Comparison of ENCODE assay signal across 15 cellular contexts in the genomic region with DNA sequence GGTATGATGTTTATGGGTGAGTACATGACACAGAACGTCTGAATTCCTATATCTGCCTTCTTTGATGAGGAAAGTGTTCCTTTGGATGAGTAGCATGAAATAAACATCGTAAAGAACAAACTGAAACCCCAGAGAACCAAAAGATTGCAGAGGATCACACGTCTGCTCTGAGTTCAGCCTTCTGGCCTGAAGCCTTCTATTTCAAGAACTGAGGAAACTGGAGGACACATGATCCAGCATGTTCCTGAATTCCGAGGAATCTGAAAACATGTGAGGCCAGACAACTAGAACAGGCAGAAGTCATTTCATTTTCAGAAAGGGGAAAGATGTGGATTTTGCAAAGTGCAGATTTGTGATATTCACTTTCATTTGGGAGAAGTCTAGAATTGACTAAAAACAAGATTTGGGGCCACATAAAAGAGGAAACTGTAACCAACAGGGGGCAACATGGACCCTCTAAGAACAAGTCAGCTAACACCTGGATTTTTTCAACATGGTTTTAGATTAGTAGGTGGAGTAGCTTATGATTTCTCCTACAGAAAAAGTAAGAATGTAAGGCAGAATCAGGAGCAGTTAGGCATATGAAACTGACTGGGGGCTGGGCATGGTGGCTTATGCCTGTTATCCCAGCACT. TPM values are rescaled to one million over a fixed set of nuclear protein-coding genes. Genes with fewer than 3 reads are reported as not detected.
A peak's percentile ranks its signal among the peaks of the same experiment; 100 is the strongest.
DNase-seq lines count a peak whose midpoint lies in the region; ATAC-seq, FAIRE-seq and TF ChIP-seq lines count a peak whose summit lies in the region.
"Had no signal": no experiment of that assay in that cellular context is flagged by ENCODE, and none has a peak within 500 bp of the region (broad histone marks: within the 10 kb centered on the region; RNA-seq: fewer than 3 reads in every experiment).

No MANE protein-coding gene starts in this region.

- DNase-seq in HepG2 (ENCODE audit: low spot score) (no peak), right lobe of liver (no peak), foreskin keratinocyte (peak in 1 of 2 donors; percentile 59), NCI-H748 treated with DMSO at 0.1 percent for 48 hours (lab: John Stamatoyannopoulos, UW) (no peak)
- no peak for DNase-seq in activated CD8-positive, alpha-beta memory T cell treated with anti-CD3 and anti-CD28 coated beads, Interleukin-2, amount 50 U/mL, for 48 hours
- no peak for DNase-seq in activated CD4-positive, alpha-beta T cell treated with anti-CD3 and anti-CD28 coated beads for 48 hours
- DNase-seq: ACHN; activated naive CD4-positive, alpha-beta T cell treated with anti-CD3 and anti-CD28 coated beads, Interleukin-2, amount 10 ng/mL, durations not matched to agents 7 days and 5 days; Calu3; lower lobe of right lung; occipital lobe had no signal

- H2AFZ ChIP-seq in HepG2 (ENCODE audit: low read length) (no peak overlapping the region), SU-DHL-6 (ENCODE audit: low read depth, low read length, severe bottlenecking) (peak overlapping the region; percentile 42)

- H3K4me1 ChIP-seq in HepG2 (ENCODE audit: insufficient read depth, low read length) (peaks cover 7% of the 10 kb centered on the region), right lobe of liver (no peaks in the 10 kb centered on the region), foreskin keratinocyte (peaks cover 6% of the 10 kb centered on the region)
- H3K4me1 ChIP-seq: lower lobe of right lung had no signal

- H3K9me3 ChIP-seq in HepG2 (ENCODE audit: low read length) (no peaks in the 10 kb centered on the region), right lobe of liver (no peaks in the 10 kb centered on the region), SU-DHL-6 (ENCODE audit: insufficient read depth, low read length) (no peaks in the 10 kb centered on the region)
- H3K9me3 ChIP-seq: lower lobe of right lung had no signal

- CTCF ChIA-PET in HepG2 (lab: Yijun Ruan, JAX; ENCODE audit: low intra/inter-chr PET ratio, low total read pairs), result no interaction called here

- FAIRE-seq in HepG2 (lab: Jason Lieb, UNC), result no peak

- H3K79me2 ChIP-seq in HepG2 (ENCODE audit: insufficient read depth, low read length) (no peaks in the 10 kb centered on the region), SU-DHL-6 (ENCODE audit: insufficient read depth, low read length) (no peaks in the 10 kb centered on the region)

- TF ChIP-seq POLR2A in HepG2 (IDR thresholded peaks at IDR 0.05; ENCODE audit: insufficient read depth in 1 of 2, low read depth in 2 of 2, low read length in 2 of 2), result no peak
- TF ChIP-seq POLR2A in right lobe of liver (IDR thresholded peaks at IDR 0.05), result no peak

- in situ Hi-C loops in HepG2 (cut with HindIII; ENCODE audit: extremely low pct_ligation_motif_present, low pct_unique_long_range_greater_than_20kb), result no loop called here

- H4K20me1 ChIP-seq in HepG2 (ENCODE audit: insufficient read depth, low read length) (no peaks in the 10 kb centered on the region), SU-DHL-6 (ENCODE audit: low read depth, low read length) (no peaks in the 10 kb centered on the region)

- POLR2A ChIA-PET in HepG2 (lab: Yijun Ruan, JAX), result no interaction called here

- H3K27ac ChIP-seq in HepG2 (ENCODE audit: extremely low read length, insufficient read depth, low read length) (no peak overlapping the region), right lobe of liver (no peak overlapping the region), SU-DHL-6 (ENCODE audit: low read depth, low read length) (no peak overlapping the region), foreskin keratinocyte (no peak overlapping the region)
- H3K27ac ChIP-seq: cardiac muscle cell, lower lobe of right lung had no signal

- TF ChIP-seq RAD21 in HepG2 (CRISPR knock-in tag; IDR thresholded peaks at IDR 0.05), result no peak

- no peak overlapping the region for H3K4me2 ChIP-seq in HepG2 (ENCODE audit: low read depth, low read length)
- H3K4me2 ChIP-seq in SU-DHL-6 (ENCODE audit: low read depth, low read length, poor library complexity, severe bottlenecking), result no peak overlapping the region

- no peaks in the 10 kb centered on the region for H3K9me2 ChIP-seq in SU-DHL-6 (replicated peaks; ENCODE audit: insufficient read depth, low read length)

- no peak overlapping the region for H3K4me3 ChIP-seq in HepG2 (replicated peaks in 1 of 3; ENCODE audit: insufficient read depth in 1 of 3, low read depth in 2 of 3, low read length in 3 of 3)
- no peak overlapping the region for H3K4me3 ChIP-seq in right lobe of liver
- no peak overlapping the region for H3K4me3 ChIP-seq in SU-DHL-6 (ENCODE audit: insufficient read depth, low read length, poor library complexity, severe bottlenecking)
- H3K4me3 ChIP-seq: cardiac muscle cell, lower lobe of right lung had no signal

- no peaks in the 10 kb centered on the region for H3K36me3 ChIP-seq in HepG2 (replicated peaks in 1 of 2; ENCODE audit: control insufficient read depth in 1 of 2, insufficient read depth in 2 of 2, low read length in 2 of 2)
- H3K36me3 ChIP-seq in right lobe of liver, result no peaks in the 10 kb centered on the region
- no peaks in the 10 kb centered on the region for H3K36me3 ChIP-seq in SU-DHL-6 (ENCODE audit: low read length)
- H3K36me3 ChIP-seq: cardiac muscle cell, lower lobe of right lung had no signal

- H3K27me3 ChIP-seq in HepG2 (ENCODE audit: control insufficient read depth in 1 of 2, insufficient read depth in 2 of 2, low read length in 2 of 2) (peaks cover 0 to 6% of the 10 kb centered on the region in 2 experiments; a peak in 2 of 5 replicates), right lobe of liver (no peaks in the 10 kb centered on the region), SU-DHL-6 (ENCODE audit: low read length) (no peaks in the 10 kb centered on the region), foreskin keratinocyte (no peaks in the 10 kb centered on the region)
- H3K27me3 ChIP-seq: cardiac muscle cell had no signal

- no peak overlapping the region for H3K9ac ChIP-seq in HepG2 (ENCODE audit: insufficient read depth, low read depth, low read length)
- H3K9ac ChIP-seq in SU-DHL-6 (ENCODE audit: low read length), result no peak overlapping the region

- intact Hi-C loops in HepG2 (cut with micrococcal nuclease; ENCODE audit: unreplicated experiment), result no loop called here
- intact Hi-C loops in right lobe of liver (cut with DNase I), result no loop called here

- H3F3A ChIP-seq in SU-DHL-6 (ENCODE audit: insufficient read depth), result no peaks in the 10 kb centered on the region

- TF ChIP-seq EP300 in HepG2 (IDR thresholded peaks at IDR 0.05; ENCODE audit: low read depth in 2 of 2, low read length in 2 of 2) (no peak), HepG2 (CRISPR knock-in tag; IDR thresholded peaks at IDR 0.05; ENCODE audit: borderline replicate concordance) (no peak)

- ATAC-seq in HepG2 (no peak), right lobe of liver (no peak), foreskin keratinocyte (peak; percentile 14), HG03039 (IDR thresholded peaks at IDR 0.05; ENCODE audit: unreplicated experiment) (no peak)
- ATAC-seq: lower lobe of right lung, SK-N-SH treated with all-trans-retinoic acid at 6 μM for 48 hours had no signal

- WGBS in HepG2 (ENCODE audit: low lambda C conversion rate), result 20% methylated on average over 4 of the region's 4 CpGs
- WGBS in right lobe of liver (ENCODE audit: insufficient coverage, low coverage, low lambda C conversion rate, missing lambda C conversion rate), result 53% methylated on average over 4 of the region's 4 CpGs

- TF ChIP-seq CTCF in HepG2 (CRISPR knock-in tag; IDR thresholded peaks at IDR 0.05), result no peak
- TF ChIP-seq CTCF in right lobe of liver (IDR thresholded peaks at IDR 0.05), result no peak
- peak; percentile 22 for TF ChIP-seq CTCF in SU-DHL-6 (IDR thresholded peaks at IDR 0.05; ENCODE audit: insufficient read depth, low read length, poor library complexity, severe bottlenecking)
- peak; percentile 33 for TF ChIP-seq CTCF in foreskin keratinocyte (conservative IDR thresholded peaks at IDR 0.05)

- BruUV-seq in HepG2 (replicated peaks; lab: Mats Ljungman, UMichigan), result no TSS peak

RNA-seq across cellular contexts. Expression of a gene that starts 8.3 kb away (rescaled TPM):
- total RNA-seq in HepG2 (2016; rRNA removed; fragmentation: Illumina TruSeq; extraction: Trizol), result not detected in 2 replicates
- total RNA-seq in HepG2 (2016; cell fraction: cytosol; rRNA removed; fragmentation: Illumina TruSeq; extraction: Trizol; ENCODE audit: low read depth), result not detected in 2 replicates
- total RNA-seq in HepG2 (2016; cell fraction: insoluble cytoplasmic fraction; rRNA removed; fragmentation: Illumina TruSeq; extraction: Trizol), result not detected in 2 replicates
- total RNA-seq in HepG2 (2016; cell fraction: membrane; rRNA removed; fragmentation: Illumina TruSeq; extraction: Trizol), result not detected in 2 replicates
- not detected in 2 replicates for total RNA-seq in HepG2 (2016; cell fraction: nucleus; rRNA removed; fragmentation: Illumina TruSeq; extraction: Trizol)
- not detected in 2 replicates for polyA plus RNA-seq in HepG2 (2011; rRNA removed)
- not detected in 2 replicates for polyA plus RNA-seq in HepG2 (2011; cell fraction: cytosol; rRNA removed)
- not detected in 2 replicates for polyA plus RNA-seq in HepG2 (2011; cell fraction: nucleus; rRNA removed)
- not detected in 2 replicates for polyA plus RNA-seq in HepG2 (2012)
- polyA plus RNA-seq in HepG2 (2016; cell fraction: cytosol; fragmentation: Illumina TruSeq; extraction: Trizol; ENCODE audit: low read depth), result not detected in 2 replicates
- polyA plus RNA-seq in HepG2 (2016; cell fraction: insoluble cytoplasmic fraction; fragmentation: Illumina TruSeq; extraction: Trizol; ENCODE audit: low read depth), result not detected in 2 replicates
- polyA plus RNA-seq in HepG2 (2016; cell fraction: membrane; fragmentation: Illumina TruSeq; extraction: Trizol; ENCODE audit: low read depth), result not detected in 2 replicates
- not detected in 2 replicates for polyA plus RNA-seq in HepG2 (2016; cell fraction: nucleus; fragmentation: Illumina TruSeq; extraction: Trizol; ENCODE audit: insufficient read depth, low read depth)
- not detected in 2 replicates for polyA minus RNA-seq in HepG2 (2011; rRNA and poly(A)+ RNA removed; ENCODE audit: low replicate concordance)
- not detected in 2 replicates for polyA minus RNA-seq in HepG2 (2011; cell fraction: cytosol; rRNA and poly(A)+ RNA removed)
- polyA minus RNA-seq in HepG2 (2011; cell fraction: nucleus; rRNA and poly(A)+ RNA removed), result not detected in 2 replicates
- not detected for total RNA-seq in right lobe of liver
- total RNA-seq in foreskin keratinocyte, result not detected in 2 replicates
- not detected in 2 replicates for polyA plus RNA-seq in foreskin keratinocyte
- total RNA-seq: Calu3, cardiac muscle cell, lower lobe of right lung, occipital lobe had no signal
- polyA plus RNA-seq: cardiac muscle cell had no signal

RNA-seq across cellular contexts. Expression of a gene that starts 16.2 kb away (rescaled TPM):
- 18.6 and 25.6 TPM in 2 replicates for total RNA-seq in HepG2 (2016; rRNA removed; fragmentation: Illumina TruSeq; extraction: Trizol)
- total RNA-seq in HepG2 (2016; cell fraction: cytosol; rRNA removed; fragmentation: Illumina TruSeq; extraction: Trizol; ENCODE audit: low read depth), result 3.5 and 5.6 TPM in 2 replicates
- 21.3 and 24.8 TPM in 2 replicates for total RNA-seq in HepG2 (2016; cell fraction: insoluble cytoplasmic fraction; rRNA removed; fragmentation: Illumina TruSeq; extraction: Trizol)
- total RNA-seq in HepG2 (2016; cell fraction: membrane; rRNA removed; fragmentation: Illumina TruSeq; extraction: Trizol), result 11.1 and 12.6 TPM in 2 replicates
- 15.2 and 16.8 TPM in 2 replicates for total RNA-seq in HepG2 (2016; cell fraction: nucleus; rRNA removed; fragmentation: Illumina TruSeq; extraction: Trizol)
- 39.3 and 44.7 TPM in 2 replicates for polyA plus RNA-seq in HepG2 (2011; rRNA removed)
- 24.9 and 37.3 TPM in 2 replicates for polyA plus RNA-seq in HepG2 (2011; cell fraction: cytosol; rRNA removed)
- polyA plus RNA-seq in HepG2 (2011; cell fraction: nucleus; rRNA removed), result 13.9 and 20.2 TPM in 2 replicates
- 33.7 and 40.2 TPM in 2 replicates for polyA plus RNA-seq in HepG2 (2012)
- polyA plus RNA-seq in HepG2 (2016; cell fraction: cytosol; fragmentation: Illumina TruSeq; extraction: Trizol; ENCODE audit: low read depth), result 5.9 and 6.2 TPM in 2 replicates
- 38.4 and 41.7 TPM in 2 replicates for polyA plus RNA-seq in HepG2 (2016; cell fraction: insoluble cytoplasmic fraction; fragmentation: Illumina TruSeq; extraction: Trizol; ENCODE audit: low read depth)
- polyA plus RNA-seq in HepG2 (2016; cell fraction: membrane; fragmentation: Illumina TruSeq; extraction: Trizol; ENCODE audit: low read depth), result 10.7 and 12.9 TPM in 2 replicates
- polyA plus RNA-seq in HepG2 (2016; cell fraction: nucleus; fragmentation: Illumina TruSeq; extraction: Trizol; ENCODE audit: insufficient read depth, low read depth), result 40.1 and 43.4 TPM in 2 replicates
- 17.6 and 19.0 TPM in 2 replicates for polyA minus RNA-seq in HepG2 (2011; rRNA and poly(A)+ RNA removed; ENCODE audit: low replicate concordance)
- 16.9 and 17.8 TPM in 2 replicates for polyA minus RNA-seq in HepG2 (2011; cell fraction: cytosol; rRNA and poly(A)+ RNA removed)
- polyA minus RNA-seq in HepG2 (2011; cell fraction: nucleus; rRNA and poly(A)+ RNA removed), result 26.4 and 33.3 TPM in 2 replicates
- total RNA-seq in right lobe of liver, result 10 to 100 TPM; 10.7 to 26.6 (median 18.1) TPM
- 22.7 and 22.9 TPM in 2 replicates for total RNA-seq in foreskin keratinocyte
- polyA plus RNA-seq in foreskin keratinocyte, result 27.5 and 31.4 TPM in 2 replicates

RNA-seq across cellular contexts. Expression of a gene that starts 23.3 kb away (rescaled TPM):
- total RNA-seq in HepG2 (2016; rRNA removed; fragmentation: Illumina TruSeq; extraction: Trizol), result 26.1 and 42.8 TPM in 2 replicates
- 8.2 and 8.7 TPM in 2 replicates for total RNA-seq in HepG2 (2016; cell fraction: cytosol; rRNA removed; fragmentation: Illumina TruSeq; extraction: Trizol; ENCODE audit: low read depth)
- 27.2 and 41.7 TPM in 2 replicates for total RNA-seq in HepG2 (2016; cell fraction: insoluble cytoplasmic fraction; rRNA removed; fragmentation: Illumina TruSeq; extraction: Trizol)
- 25.1 and 25.7 TPM in 2 replicates for total RNA-seq in HepG2 (2016; cell fraction: membrane; rRNA removed; fragmentation: Illumina TruSeq; extraction: Trizol)
- 25.3 and 28.5 TPM in 2 replicates for total RNA-seq in HepG2 (2016; cell fraction: nucleus; rRNA removed; fragmentation: Illumina TruSeq; extraction: Trizol)
- 9.1 and 10.2 TPM in 2 replicates for polyA plus RNA-seq in HepG2 (2011; rRNA removed)
- 3.4 and 5.9 TPM in 2 replicates for polyA plus RNA-seq in HepG2 (2011; cell fraction: cytosol; rRNA removed)
- polyA plus RNA-seq in HepG2 (2011; cell fraction: nucleus; rRNA removed), result 6.1 and 9.2 TPM in 2 replicates
- 9.2 and 14.6 TPM in 2 replicates for polyA plus RNA-seq in HepG2 (2012)
- 5.6 and 6.5 TPM in 2 replicates for polyA plus RNA-seq in HepG2 (2016; cell fraction: cytosol; fragmentation: Illumina TruSeq; extraction: Trizol; ENCODE audit: low read depth)
- polyA plus RNA-seq in HepG2 (2016; cell fraction: insoluble cytoplasmic fraction; fragmentation: Illumina TruSeq; extraction: Trizol; ENCODE audit: low read depth), result 35.9 and 36.0 TPM in 2 replicates
- polyA plus RNA-seq in HepG2 (2016; cell fraction: membrane; fragmentation: Illumina TruSeq; extraction: Trizol; ENCODE audit: low read depth), result 13.2 and 13.7 TPM in 2 replicates
- 24.3 and 24.4 TPM in 2 replicates for polyA plus RNA-seq in HepG2 (2016; cell fraction: nucleus; fragmentation: Illumina TruSeq; extraction: Trizol; ENCODE audit: insufficient read depth, low read depth)
- polyA minus RNA-seq in HepG2 (2011; rRNA and poly(A)+ RNA removed; ENCODE audit: low replicate concordance), result 6.1 and 18.1 TPM in 2 replicates
- 11.7 and 17.0 TPM in 2 replicates for polyA minus RNA-seq in HepG2 (2011; cell fraction: cytosol; rRNA and poly(A)+ RNA removed)
- 31.8 and 32.1 TPM in 2 replicates for polyA minus RNA-seq in HepG2 (2011; cell fraction: nucleus; rRNA and poly(A)+ RNA removed)
- 10 to 100 TPM; 10.2 to 19.0 (median 13.3) TPM for total RNA-seq in right lobe of liver
- 81.2 and 81.3 TPM in 2 replicates for total RNA-seq in foreskin keratinocyte
- polyA plus RNA-seq in foreskin keratinocyte, result 16.4 and 21.0 TPM in 2 replicates

RNA-seq across cellular contexts. Expression of a gene that starts 51.3 kb away (rescaled TPM):
- total RNA-seq in HepG2 (2016; rRNA removed; fragmentation: Illumina TruSeq; extraction: Trizol) (117 and 182 TPM in 2 replicates), right lobe of liver (10 to 100 TPM; 13.3 to 29.3 (median 20.0) TPM), foreskin keratinocyte (58.3 and 65.0 TPM in 2 replicates)
- total RNA-seq in HepG2 (2016; cell fraction: cytosol; rRNA removed; fragmentation: Illumina TruSeq; extraction: Trizol; ENCODE audit: low read depth), result 8.5 and 11.8 TPM in 2 replicates
- 114 and 185 TPM in 2 replicates for total RNA-seq in HepG2 (2016; cell fraction: insoluble cytoplasmic fraction; rRNA removed; fragmentation: Illumina TruSeq; extraction: Trizol)
- 25.5 and 32.8 TPM in 2 replicates for total RNA-seq in HepG2 (2016; cell fraction: membrane; rRNA removed; fragmentation: Illumina TruSeq; extraction: Trizol)
- total RNA-seq in HepG2 (2016; cell fraction: nucleus; rRNA removed; fragmentation: Illumina TruSeq; extraction: Trizol), result 68.6 and 73.2 TPM in 2 replicates
- polyA plus RNA-seq in HepG2 (2011; rRNA removed) (10.7 and 14.4 TPM in 2 replicates), foreskin keratinocyte (50.2 and 56.3 TPM in 2 replicates)
- 4.0 and 7.7 TPM in 2 replicates for polyA plus RNA-seq in HepG2 (2011; cell fraction: cytosol; rRNA removed)
- polyA plus RNA-seq in HepG2 (2011; cell fraction: nucleus; rRNA removed), result 7.1 and 10.6 TPM in 2 replicates
- 44.5 and 58.7 TPM in 2 replicates for polyA plus RNA-seq in HepG2 (2012)
- polyA plus RNA-seq in HepG2 (2016; cell fraction: cytosol; fragmentation: Illumina TruSeq; extraction: Trizol; ENCODE audit: low read depth), result 4.6 and 4.7 TPM in 2 replicates
- polyA plus RNA-seq in HepG2 (2016; cell fraction: insoluble cytoplasmic fraction; fragmentation: Illumina TruSeq; extraction: Trizol; ENCODE audit: low read depth), result 124 and 132 TPM in 2 replicates
- 10.1 and 10.4 TPM in 2 replicates for polyA plus RNA-seq in HepG2 (2016; cell fraction: membrane; fragmentation: Illumina TruSeq; extraction: Trizol; ENCODE audit: low read depth)
- 77.9 and 78.7 TPM in 2 replicates for polyA plus RNA-seq in HepG2 (2016; cell fraction: nucleus; fragmentation: Illumina TruSeq; extraction: Trizol; ENCODE audit: insufficient read depth, low read depth)
- polyA minus RNA-seq in HepG2 (2011; rRNA and poly(A)+ RNA removed; ENCODE audit: low replicate concordance), result 8.7 and 17.2 TPM in 2 replicates
- 17.0 and 22.0 TPM in 2 replicates for polyA minus RNA-seq in HepG2 (2011; cell fraction: cytosol; rRNA and poly(A)+ RNA removed)
- polyA minus RNA-seq in HepG2 (2011; cell fraction: nucleus; rRNA and poly(A)+ RNA removed), result 54.3 and 66.8 TPM in 2 replicates

RNA-seq across cellular contexts. Expression of a gene that starts 51.3 kb away (rescaled TPM):
- total RNA-seq in HepG2 (2016; rRNA removed; fragmentation: Illumina TruSeq; extraction: Trizol), result 39.4 and 40.8 TPM in 2 replicates
- 7.1 and 7.6 TPM in 2 replicates for total RNA-seq in HepG2 (2016; cell fraction: cytosol; rRNA removed; fragmentation: Illumina TruSeq; extraction: Trizol; ENCODE audit: low read depth)
- 39.2 and 41.9 TPM in 2 replicates for total RNA-seq in HepG2 (2016; cell fraction: insoluble cytoplasmic fraction; rRNA removed; fragmentation: Illumina TruSeq; extraction: Trizol)
- 9.7 and 11.3 TPM in 2 replicates for total RNA-seq in HepG2 (2016; cell fraction: membrane; rRNA removed; fragmentation: Illumina TruSeq; extraction: Trizol)
- 45.3 and 53.9 TPM in 2 replicates for total RNA-seq in HepG2 (2016; cell fraction: nucleus; rRNA removed; fragmentation: Illumina TruSeq; extraction: Trizol)
- polyA plus RNA-seq in HepG2 (2011; rRNA removed), result 21.7 and 27.0 TPM in 2 replicates
- polyA plus RNA-seq in HepG2 (2011; cell fraction: cytosol; rRNA removed), result 13.0 and 15.5 TPM in 2 replicates
- 42.2 and 51.9 TPM in 2 replicates for polyA plus RNA-seq in HepG2 (2011; cell fraction: nucleus; rRNA removed)
- polyA plus RNA-seq in HepG2 (2012), result 19.3 and 27.2 TPM in 2 replicates
- 4.3 and 4.5 TPM in 2 replicates for polyA plus RNA-seq in HepG2 (2016; cell fraction: cytosol; fragmentation: Illumina TruSeq; extraction: Trizol; ENCODE audit: low read depth)
- 41.8 and 44.9 TPM in 2 replicates for polyA plus RNA-seq in HepG2 (2016; cell fraction: insoluble cytoplasmic fraction; fragmentation: Illumina TruSeq; extraction: Trizol; ENCODE audit: low read depth)
- 6.0 and 6.1 TPM in 2 replicates for polyA plus RNA-seq in HepG2 (2016; cell fraction: membrane; fragmentation: Illumina TruSeq; extraction: Trizol; ENCODE audit: low read depth)
- polyA plus RNA-seq in HepG2 (2016; cell fraction: nucleus; fragmentation: Illumina TruSeq; extraction: Trizol; ENCODE audit: insufficient read depth, low read depth), result 93.4 and 97.1 TPM in 2 replicates
- 14.2 and 18.9 TPM in 2 replicates for polyA minus RNA-seq in HepG2 (2011; rRNA and poly(A)+ RNA removed; ENCODE audit: low replicate concordance)
- polyA minus RNA-seq in HepG2 (2011; cell fraction: cytosol; rRNA and poly(A)+ RNA removed), result 9.4 and 13.2 TPM in 2 replicates
- polyA minus RNA-seq in HepG2 (2011; cell fraction: nucleus; rRNA and poly(A)+ RNA removed), result 44.5 and 48.5 TPM in 2 replicates
- total RNA-seq in right lobe of liver, result 10 to 100 TPM in 3 of 6 experiments, 1 to 10 TPM in 3; 7.5 to 12.5 (median 10.1) TPM
- total RNA-seq in foreskin keratinocyte, result 11.7 and 12.0 TPM in 2 replicates
- polyA plus RNA-seq in foreskin keratinocyte, result 7.4 and 8.7 TPM in 2 replicates

Comparison
In these comparisons a context has a peak if more than half of its experiments do, and no peak if none do; other contexts are left out.
1. CTCF ChIP-seq: peak in SU-DHL-6 (single experiment) and foreskin keratinocyte (single experiment); none in HepG2 (single experiment) and right lobe of liver (0 of 4).